In the genomic region with DNA sequence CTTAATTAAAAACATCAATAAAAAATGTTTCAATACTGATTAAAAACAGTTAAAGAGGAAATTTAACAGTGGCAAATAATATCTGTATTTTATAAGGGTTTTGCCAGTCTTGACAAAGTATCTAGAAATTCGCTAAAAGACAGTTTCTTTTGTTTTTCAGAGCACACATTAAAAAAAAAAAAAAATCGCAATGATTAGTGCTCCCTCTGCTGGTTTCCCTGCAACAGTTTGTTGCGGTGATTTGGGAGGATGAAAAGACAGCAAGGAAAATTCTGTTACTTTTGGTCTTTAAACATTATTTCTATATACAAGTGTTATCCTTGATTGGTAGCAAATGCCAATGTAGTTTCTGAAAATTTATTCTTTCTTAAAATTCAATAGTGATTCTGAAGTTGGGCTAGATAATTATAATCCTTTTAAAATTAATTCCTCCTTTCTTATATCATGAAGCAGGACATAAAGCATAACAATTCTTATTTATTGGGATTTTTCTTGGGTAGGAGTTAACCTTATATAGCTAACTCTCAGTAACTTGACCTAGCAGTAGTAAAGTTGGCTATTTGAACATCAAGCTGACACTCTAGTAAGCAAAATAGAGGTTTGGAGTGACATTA, we compare ENCODE assay signal across 8 cellular contexts. TPM values are rescaled to one million over a fixed set of nuclear protein-coding genes. Genes with fewer than 3 reads are reported as not detected.
DNase-seq lines count a peak whose midpoint lies in the region; ATAC-seq and TF ChIP-seq lines count a peak whose summit lies in the region.

No MANE protein-coding gene starts in this region.

- no peak for ATAC-seq in mucosa of descending colon
- no peak for ATAC-seq in HG03520 (IDR thresholded peaks at IDR 0.05; ENCODE audit: unreplicated experiment)
- ATAC-seq in activated CD4-positive, CD25-positive, alpha-beta regulatory T cell treated with anti-CD3 and anti-CD28 coated beads, Interleukin-2, amount 50 U/mL, for 24 hours, result no peak

- no peaks in the 10 kb centered on the region for H3K79me2 ChIP-seq in mammary epithelial cell (ENCODE audit: insufficient read depth, low read length)

- no peaks in the 10 kb centered on the region for H3K9me3 ChIP-seq in mammary epithelial cell (replicated peaks; ENCODE audit: insufficient read depth, low read length)
- no peaks in the 10 kb centered on the region for H3K9me3 ChIP-seq in mucosa of descending colon

- no TSS peak for BruUV-seq in mammary epithelial cell (replicated peaks; lab: Mats Ljungman, UMichigan)

- TF ChIP-seq CTCF in GM10266 (IDR thresholded peaks at IDR 0.05; ENCODE audit: control insufficient read depth, insufficient read depth, low read depth, missing control alignments) (peak; percentile 62), mammary epithelial cell (conservative IDR thresholded peaks at IDR 0.05 in 1 of 2, IDR thresholded peaks at IDR 0.05 in 1 of 2; ENCODE audit: extremely low read depth in 1 of 2, insufficient read depth in 1 of 2, low read depth in 1 of 2, low read length in 2 of 2) (peak; percentile 69 to 81), mucosa of descending colon (IDR thresholded peaks at IDR 0.05) (peak; percentile 24)

- H4K20me1 ChIP-seq in mammary epithelial cell (ENCODE audit: insufficient read depth, low read length), result no peaks in the 10 kb centered on the region

- dilution Hi-C loops in mammary epithelial cell (cut with HindIII; ENCODE audit: low sequenced_read_pairs), result no loop called here

- H3K4me1 ChIP-seq in mammary epithelial cell (ENCODE audit: insufficient read depth, low read length) (peaks cover 10% of the 10 kb centered on the region), mucosa of descending colon (ENCODE audit: low read depth) (peaks cover 4% of the 10 kb centered on the region)

- H2AFZ ChIP-seq in mammary epithelial cell (ENCODE audit: low read depth, low read length), result no peak overlapping the region

- no peaks in the 10 kb centered on the region for H3K27me3 ChIP-seq in mammary epithelial cell (ENCODE audit: insufficient read depth, low read length)

- H3K9ac ChIP-seq in mammary epithelial cell (ENCODE audit: insufficient read depth, low read length), result no peak overlapping the region

- WGBS in mammary epithelial cell (ENCODE audit: low coverage, missing lambda C conversion rate), result 0% methylated on average over 3 of the region's 3 CpGs

- intact Hi-C loops in mammary epithelial cell (cut with micrococcal nuclease) (loop anchor here (1.0 kb wide), 5 partner anchors 21 to 733 kb away; no protein-coding TSS in a partner anchor), mucosa of descending colon (cut with DNase I, micrococcal nuclease) (loop anchor here in 1 of 2 donors (5.0 kb wide), 1 partner anchor 587 kb away; no protein-coding TSS in a partner anchor)

- H3K27ac ChIP-seq in mammary epithelial cell (ENCODE audit: insufficient read depth, low read depth, low read length), result peak overlapping the region; percentile 27

- H3K4me2 ChIP-seq in mammary epithelial cell (ENCODE audit: insufficient read depth, low read depth, low read length), result peak overlapping the region; percentile 69

- in situ Hi-C loops in mammary epithelial cell (cut with MboI; ENCODE audit: low sequenced_read_pairs in 2 of 2), result loop anchor here in 1 of 2 donors (10.0 kb wide), 1 partner anchor 689 kb away; no protein-coding TSS in a partner anchor

- DNase-seq in GM10266 (ENCODE audit: extremely low spot score), result no peak
- peak; percentile 53 for DNase-seq in NCI-H1694 treated with DMSO at 0.1 percent for 48 hours (lab: John Stamatoyannopoulos, UW)
- DNase-seq in mammary epithelial cell, result peak; percentile 5
- peak in 1 of 3 donors; percentile 12 for DNase-seq in mucosa of descending colon
- no peak for DNase-seq in ecto neural progenitor cell (ENCODE audit: low spot score)
- DNase-seq in middle frontal gyrus (ENCODE audit: extremely low spot score, low spot score), result no peak

- no peaks in the 10 kb centered on the region for H3K36me3 ChIP-seq in mammary epithelial cell (ENCODE audit: insufficient read depth, low read length)
- H3K36me3 ChIP-seq in mucosa of descending colon (ENCODE audit: low read depth), result no peaks in the 10 kb centered on the region

- CTCF ChIA-PET in mammary epithelial cell (lab: Charles Lee; ENCODE audit: low non-redundant PET), result no interaction called here

- H3K4me3 ChIP-seq in mammary epithelial cell (replicated peaks in 1 of 3; ENCODE audit: insufficient read depth in 1 of 3, low read depth in 2 of 3, low read length in 3 of 3), result peak overlapping the region in 1 of 3 experiments; percentile 41
- H3K4me3 ChIP-seq in mucosa of descending colon, result no peak overlapping the region

RNA-seq across cellular contexts. Expression of gene SPRY2, which starts 23.1 kb away (rescaled TPM):
- total RNA-seq in mammary epithelial cell (10 to 100 TPM; 14.8 to 59.4 TPM), mucosa of descending colon (10 to 100 TPM; 47.8 to 51.3 (median 50.9) TPM)
- polyA plus RNA-seq in mammary epithelial cell, result 55.0 TPM
- polyA minus RNA-seq in mammary epithelial cell, result 64.8 TPM

Comparison
In these comparisons a context has a peak if more than half of its experiments do, and no peak if none do; other contexts are left out.
1. DNase-seq: peak in NCI-H1694 treated with DMSO at 0.1 percent for 48 hours (single experiment) and mammary epithelial cell (single experiment); none in GM10266 (single experiment), ecto neural progenitor cell (single experiment) and middle frontal gyrus (single experiment).
2. CTCF ChIP-seq: peak in every context shown above with its lines; median percentile 75 in mammary epithelial cell; 62 in GM10266; 24 in mucosa of descending colon.